15 cellular contexts compared by ENCODE assay signal in the genomic region with DNA sequence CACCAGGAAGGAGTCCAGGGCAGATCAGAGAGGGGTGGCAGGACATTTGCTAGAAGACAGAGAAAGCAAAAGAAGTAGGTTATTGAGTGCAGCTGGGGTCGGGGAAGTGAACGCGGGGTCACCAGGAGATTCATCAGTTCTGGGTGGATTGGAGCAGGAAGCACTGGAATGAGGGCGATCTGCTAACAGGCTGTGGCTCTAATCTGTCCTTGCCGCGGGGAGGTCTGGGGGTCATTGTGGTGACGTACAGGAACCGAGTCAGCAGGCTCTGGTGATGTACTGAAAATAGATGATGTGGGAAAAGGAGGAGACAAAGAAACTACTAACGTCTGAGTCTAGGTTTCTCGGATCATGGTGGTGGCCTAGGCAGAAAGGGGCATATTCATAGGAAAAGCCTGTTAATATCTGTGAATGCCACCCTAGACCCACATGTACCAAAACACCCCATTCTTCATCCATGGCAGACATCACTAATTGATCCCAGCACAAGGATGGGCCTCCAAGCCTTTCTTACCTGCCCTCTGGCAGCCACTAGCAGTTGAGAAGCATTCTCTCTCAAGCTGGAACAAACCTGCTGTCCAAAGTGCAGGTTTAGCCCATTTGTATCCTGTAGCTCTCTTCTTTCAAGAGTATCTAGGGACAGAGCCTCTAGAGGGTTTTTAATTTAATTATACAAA.
A peak's percentile ranks its signal among the peaks of the same experiment; 100 is the strongest.
DNase-seq lines count a peak whose midpoint lies in the region; ATAC-seq and TF ChIP-seq lines count a peak whose summit lies in the region.
"Had no signal": no experiment of that assay in that cellular context is flagged by ENCODE, and none has a peak within 500 bp of the region (broad histone marks: within the 10 kb centered on the region; RNA-seq: fewer than 3 reads in every experiment).

No MANE protein-coding gene starts in this region.

- peak overlapping the region; percentile 65 for H3K27ac ChIP-seq in mesodermal cell (ENCODE audit: low read depth, low read length, severe bottlenecking)
- no peak overlapping the region for H3K27ac ChIP-seq in CD4-positive, alpha-beta memory T cell (ENCODE audit: low read depth, low read length)
- H3K27ac ChIP-seq: HL-60 had no signal

- intact Hi-C loops in CD4-positive, alpha-beta memory T cell (cut with micrococcal nuclease), result no loop called here

- H3K27ac Mint-ChIP-seq in CD4-positive, alpha-beta memory T cell, result no peak overlapping the region
- H3K27ac Mint-ChIP-seq: GM23338 had no signal

- DNase-seq in Daoy (ENCODE audit: low read depth) (peak; percentile 24), RPMI7951 (ENCODE audit: low read depth) (peak; percentile 19), choroid plexus epithelial cell (ENCODE audit: low read depth) (peak; percentile 95), germinal center (ENCODE audit: low spot score) (no peak)
- no peak for DNase-seq in CD4-positive, alpha-beta memory T cell
- DNase-seq: BE2C, DMS 273 treated with DMSO at 0.1 percent for 48 hours, KG1, NCI-H1048, NCI-H187, RPMI8226 had no signal

- H3K4me1 Mint-ChIP-seq in CD4-positive, alpha-beta memory T cell, result no peaks in the 10 kb centered on the region

- no peaks in the 10 kb centered on the region for H3K9me3 ChIP-seq in mesodermal cell (ENCODE audit: control insufficient read depth, low read length)
- H3K9me3 ChIP-seq in CD4-positive, alpha-beta memory T cell (ENCODE audit: control insufficient read depth in 1 of 2, low read length in 2 of 2), result no peaks in the 10 kb centered on the region
- H3K9me3 ChIP-seq: BE2C had no signal

- no peaks in the 10 kb centered on the region for H3K27me3 ChIP-seq in CD4-positive, alpha-beta memory T cell (ENCODE audit: insufficient read depth, low read length)
- H3K27me3 ChIP-seq: BE2C had no signal

- no peak overlapping the region for H3K4me3 ChIP-seq in choroid plexus epithelial cell (ENCODE audit: low read depth, low read length)
- H3K4me3 ChIP-seq in mesodermal cell (ENCODE audit: extremely low read depth, insufficient read depth, low read length, poor library complexity, severe bottlenecking), result no peak overlapping the region
- no peak overlapping the region for H3K4me3 ChIP-seq in CD4-positive, alpha-beta memory T cell (ENCODE audit: low read length in 2 of 2)
- H3K4me3 ChIP-seq: GM23338 had no signal

- ATAC-seq in HG03159 (IDR thresholded peaks at IDR 0.05; ENCODE audit: unreplicated experiment), result no peak
- ATAC-seq: GM23338 had no signal

- CTCF ChIA-PET in CD4-positive, alpha-beta memory T cell (lab: Charles Lee; ENCODE audit: partially characterized antibody), result interaction anchor here (0.8 kb wide), 1 partner anchor 15 kb away, joined by 3 read pairs; no protein-coding TSS in a partner anchor

- WGBS in mesodermal cell (ENCODE audit: insufficient coverage in 2 of 2), 2 experiments, result 84 to 92% methylated on average over 8 to 9 of the region's 10 CpGs

- no peaks in the 10 kb centered on the region for H3K36me3 ChIP-seq in mesodermal cell (ENCODE audit: control insufficient read depth, insufficient read depth, low read length)
- H3K36me3 ChIP-seq in CD4-positive, alpha-beta memory T cell (ENCODE audit: insufficient read depth, low read length), result no peaks in the 10 kb centered on the region
- H3K36me3 ChIP-seq: BE2C had no signal

- no peaks in the 10 kb centered on the region for H3K9me3 Mint-ChIP-seq in CD4-positive, alpha-beta memory T cell
- H3K9me3 Mint-ChIP-seq: GM23338 had no signal

- POLR2A ChIA-PET in CD4-positive, alpha-beta memory T cell (lab: Charles Lee; ENCODE audit: partially characterized antibody), result no interaction called here

- H3K27me3 Mint-ChIP-seq in CD4-positive, alpha-beta memory T cell, result peaks cover 2 to 8% of the 10 kb centered on the region in 2 donors

- TF ChIP-seq CTCF in choroid plexus epithelial cell (conservative IDR thresholded peaks at IDR 0.05; ENCODE audit: low read depth, low read length), result no peak

- H3K36me3 Mint-ChIP-seq in CD4-positive, alpha-beta memory T cell, result no peaks in the 10 kb centered on the region

- no peak overlapping the region for H3K4me3 Mint-ChIP-seq in CD4-positive, alpha-beta memory T cell
- H3K4me3 Mint-ChIP-seq: GM23338 had no signal

- peaks cover 19% of the 10 kb centered on the region for H3K4me1 ChIP-seq in mesodermal cell (ENCODE audit: control insufficient read depth, insufficient read depth, low read length, poor library complexity, severe bottlenecking)
- no peaks in the 10 kb centered on the region for H3K4me1 ChIP-seq in CD4-positive, alpha-beta memory T cell (ENCODE audit: insufficient read depth, low read length)

Comparison
In these comparisons a context has a peak if more than half of its experiments do, and no peak if none do; other contexts are left out.
1. DNase-seq: peak in Daoy (single experiment), RPMI7951 (single experiment) and choroid plexus epithelial cell (single experiment); none in CD4-positive, alpha-beta memory T cell (0 of 5) and germinal center (single experiment).